In genomic region chr3:97764186-97765055, GRCh38 we compare ENCODE assay signal across 8 cellular contexts. TPM values are rescaled to one million over a fixed set of nuclear protein-coding genes. Genes with fewer than 3 reads are reported as not detected.
DNase-seq lines count a peak whose midpoint lies in the region; ATAC-seq and TF ChIP-seq lines count a peak whose summit lies in the region.

Gene ARL6, plus strand, starts transcription at chr3:97764758. Its CDS starts 3,350 bp downstream, at chr3:97768108.

- peak within 1 kb of the TSS; percentile 72 to 75 for H3K27ac ChIP-seq in right atrium auricular region
- peak within 1 kb of the TSS; percentile 54 to 75 for H3K27ac ChIP-seq in prostate gland
- H3K27ac ChIP-seq in urinary bladder (ENCODE audit: low read depth) = peak within 1 kb of the TSS; percentile 71

- TF ChIP-seq CTCF in right atrium auricular region (IDR thresholded peaks at IDR 0.05) (no peak), prostate gland (IDR thresholded peaks at IDR 0.05) (peak in 1 of 4 experiments; percentile 4)

- H3K4me1 ChIP-seq in right atrium auricular region (peaks cover 0 to 10% of the 10 kb centered on the region in 2 donors), prostate gland (replicated peaks) (no peaks in the 10 kb centered on the region), urinary bladder (ENCODE audit: insufficient read depth) (no peaks in the 10 kb centered on the region)

- H3K36me3 ChIP-seq in right atrium auricular region (no peaks in the 10 kb centered on the region), prostate gland (no peaks in the 10 kb centered on the region), urinary bladder (ENCODE audit: insufficient read depth) (no peaks in the 10 kb centered on the region)

- intact Hi-C loops in prostate gland (cut with DNase I) = no loop called here

- WGBS in prostate gland = under 1% methylated on average over 47 of the region's 52 CpGs
- WGBS in urinary bladder = under 1% methylated on average over 52 of the region's 52 CpGs

- H3K9me3 ChIP-seq in right atrium auricular region (no peaks in the 10 kb centered on the region), prostate gland (no peaks in the 10 kb centered on the region)

- DNase-seq in NCI-H1436 treated with DMSO at 0.1 percent for 48 hours (lab: John Stamatoyannopoulos, UW) = peak; percentile 63
- DNase-seq in T-helper 1 cell = peak; percentile 38 to 78 (median 57)
- peak; percentile 57 to 96 (median 87) for DNase-seq in amygdala (lab: John Stamatoyannopoulos, UW)
- DNase-seq in right atrium auricular region (ENCODE audit: low spot score) = peak; percentile 82
- peak; percentile 81 for DNase-seq in prostate gland (ENCODE audit: low spot score)

- TF ChIP-seq POLR2A in GM15510 (IDR thresholded peaks at IDR 0.05; ENCODE audit: borderline replicate concordance, extremely low read depth, insufficient read length) = peak; percentile 62
- TF ChIP-seq POLR2A in prostate gland (IDR thresholded peaks at IDR 0.05) = no peak

- ATAC-seq in HG02870 (IDR thresholded peaks at IDR 0.05; ENCODE audit: unreplicated experiment) = peak; percentile 96

- H3K4me3 ChIP-seq in right atrium auricular region (peak within 1 kb of the TSS; percentile 77 to 83), prostate gland (peak within 1 kb of the TSS; percentile 65 to 67), urinary bladder (ENCODE audit: low read depth, low read length) (peak within 1 kb of the TSS; percentile 83)

- no peaks in the 10 kb centered on the region for H3K27me3 ChIP-seq in right atrium auricular region
- H3K27me3 ChIP-seq in prostate gland (replicated peaks; ENCODE audit: insufficient read depth) = no peaks in the 10 kb centered on the region

RNA-seq across cellular contexts. Expression of gene ARL6, which starts in this region (rescaled TPM):
- total RNA-seq in right atrium auricular region = 1 to 10 TPM; 2.9 to 3.5 TPM
- 1 to 10 TPM; 4.9 to 7.6 TPM for total RNA-seq in prostate gland
- 26.8 TPM for total RNA-seq in urinary bladder
- 5.1 TPM for polyA plus RNA-seq in urinary bladder

Comparison
In these comparisons a context has a peak if more than half of its experiments do, and no peak if none do; other contexts are left out.
1. Peak in every context shown above with its lines: DNase-seq, ATAC-seq, H3K4me3 ChIP-seq and H3K27ac ChIP-seq.